1 cellular context compared by ENCODE assay signal in genomic region chr2:197293252-197294007, GRCh38.
TF ChIP-seq lines count a peak whose summit lies in the region.

No MANE protein-coding gene starts in this region.

TF ChIP-seq in GM12878, 131 proteins besides CTCF, POLR2A, EP300 and RAD21 (continued from another document and continues in another):
- TF ChIP-seq ZBTB40 (IDR thresholded peaks at IDR 0.05; ENCODE audit: borderline replicate concordance) (no peak), FOXM1 (IDR thresholded peaks at IDR 0.05; ENCODE audit: low read depth, low read length) (no peak), HCFC1 (IDR thresholded peaks at IDR 0.05; ENCODE audit: low read length) (no peak), RFX5 (IDR thresholded peaks at IDR 0.05; ENCODE audit: low read depth, low read length) (no peak), MEF2B (IDR thresholded peaks at IDR 0.05; ENCODE audit: partially characterized antibody, poor library complexity, severe bottlenecking) (peak; percentile 68), YBX1 (IDR thresholded peaks at IDR 0.05) (no peak), POLR2AphosphoS5 (IDR thresholded peaks at IDR 0.05; ENCODE audit: low read length) (0 out of 2 replicates have a peak, but pooled peaks have one; percentile 13), SMARCA5 (IDR thresholded peaks at IDR 0.05) (no peak), CREM (IDR thresholded peaks at IDR 0.05; ENCODE audit: low read depth) (no peak; the same call in 1 of the 2 replicates), TCF7 (IDR thresholded peaks at IDR 0.05; ENCODE audit: borderline replicate concordance) (no peak), CEBPB (IDR thresholded peaks at IDR 0.05; ENCODE audit: borderline replicate concordance in 1 of 2, low read depth in 2 of 2, low read length in 2 of 2) (peak; percentile 71 to 75; a peak in 3 of 4 replicates), SIN3A (IDR thresholded peaks at IDR 0.05; ENCODE audit: low read depth, low read length) (no peak), SMAD1 (IDR thresholded peaks at IDR 0.05; ENCODE audit: low read depth, partially characterized antibody) (no peak), ZNF384 (IDR thresholded peaks at IDR 0.05; ENCODE audit: borderline replicate concordance, low read depth, low read length) (no peak), POLR2AphosphoS2 (IDR thresholded peaks at IDR 0.05; ENCODE audit: low read depth, low read length) (no peak; the same call in 1 of the 2 replicates), STAT1 (conservative IDR thresholded peaks at IDR 0.05) (no peak), CHD2 (IDR thresholded peaks at IDR 0.05; ENCODE audit: borderline replicate concordance, low read depth, low read length) (0 out of 2 replicates have a peak, but pooled peaks have one; percentile 25), HDAC6 (IDR thresholded peaks at IDR 0.05; ENCODE audit: unreplicated experiment) (no peak), E2F4 (IDR thresholded peaks at IDR 0.05; ENCODE audit: low read depth, low read length) (no peak), IKZF1 (conservative IDR thresholded peaks at IDR 0.05) (peak; percentile 67; the same call in 1 of the 2 replicates), NR2C2 (IDR thresholded peaks at IDR 0.05; ENCODE audit: borderline replicate concordance, control insufficient read depth, insufficient read length, low read depth) (no peak), NR2C1 (IDR thresholded peaks at IDR 0.05) (no peak), TAF1 (IDR thresholded peaks at IDR 0.05; ENCODE audit: borderline replicate concordance, low read depth, low read length) (no peak), KAT2A (conservative IDR thresholded peaks at IDR 0.05; ENCODE audit: control insufficient read depth, low read depth, low read length) (no peak), GATAD2B (conservative IDR thresholded peaks at IDR 0.05; ENCODE audit: low read depth) (no peak), ZNF217 (IDR thresholded peaks at IDR 0.05) (no peak), HDAC2 (IDR thresholded peaks at IDR 0.05) (no peak), ZBED1 (IDR thresholded peaks at IDR 0.05; ENCODE audit: borderline replicate concordance) (peak; percentile 28; the same call in 1 of the 2 replicates), ESRRA (IDR thresholded peaks at IDR 0.05; ENCODE audit: low read length) (no peak), RBBP5 (conservative IDR thresholded peaks at IDR 0.05) (no peak), RUNX3 (IDR thresholded peaks at IDR 0.05; ENCODE audit: low read length) (peak; percentile 11; the same call in 1 of the 2 replicates), RB1 (IDR thresholded peaks at IDR 0.05; ENCODE audit: borderline replicate concordance) (no peak)
- TF ChIP-seq, protein P1, sequence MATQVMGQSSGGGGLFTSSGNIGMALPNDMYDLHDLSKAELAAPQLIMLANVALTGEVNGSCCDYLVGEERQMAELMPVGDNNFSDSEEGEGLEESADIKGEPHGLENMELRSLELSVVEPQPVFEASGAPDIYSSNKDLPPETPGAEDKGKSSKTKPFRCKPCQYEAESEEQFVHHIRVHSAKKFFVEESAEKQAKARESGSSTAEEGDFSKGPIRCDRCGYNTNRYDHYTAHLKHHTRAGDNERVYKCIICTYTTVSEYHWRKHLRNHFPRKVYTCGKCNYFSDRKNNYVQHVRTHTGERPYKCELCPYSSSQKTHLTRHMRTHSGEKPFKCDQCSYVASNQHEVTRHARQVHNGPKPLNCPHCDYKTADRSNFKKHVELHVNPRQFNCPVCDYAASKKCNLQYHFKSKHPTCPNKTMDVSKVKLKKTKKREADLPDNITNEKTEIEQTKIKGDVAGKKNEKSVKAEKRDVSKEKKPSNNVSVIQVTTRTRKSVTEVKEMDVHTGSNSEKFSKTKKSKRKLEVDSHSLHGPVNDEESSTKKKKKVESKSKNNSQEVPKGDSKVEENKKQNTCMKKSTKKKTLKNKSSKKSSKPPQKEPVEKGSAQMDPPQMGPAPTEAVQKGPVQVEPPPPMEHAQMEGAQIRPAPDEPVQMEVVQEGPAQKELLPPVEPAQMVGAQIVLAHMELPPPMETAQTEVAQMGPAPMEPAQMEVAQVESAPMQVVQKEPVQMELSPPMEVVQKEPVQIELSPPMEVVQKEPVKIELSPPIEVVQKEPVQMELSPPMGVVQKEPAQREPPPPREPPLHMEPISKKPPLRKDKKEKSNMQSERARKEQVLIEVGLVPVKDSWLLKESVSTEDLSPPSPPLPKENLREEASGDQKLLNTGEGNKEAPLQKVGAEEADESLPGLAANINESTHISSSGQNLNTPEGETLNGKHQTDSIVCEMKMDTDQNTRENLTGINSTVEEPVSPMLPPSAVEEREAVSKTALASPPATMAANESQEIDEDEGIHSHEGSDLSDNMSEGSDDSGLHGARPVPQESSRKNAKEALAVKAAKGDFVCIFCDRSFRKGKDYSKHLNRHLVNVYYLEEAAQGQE (IDR thresholded peaks at IDR 0.05; ENCODE audit: low read depth, low read length), result no peak
- TF ChIP-seq, protein P2, sequence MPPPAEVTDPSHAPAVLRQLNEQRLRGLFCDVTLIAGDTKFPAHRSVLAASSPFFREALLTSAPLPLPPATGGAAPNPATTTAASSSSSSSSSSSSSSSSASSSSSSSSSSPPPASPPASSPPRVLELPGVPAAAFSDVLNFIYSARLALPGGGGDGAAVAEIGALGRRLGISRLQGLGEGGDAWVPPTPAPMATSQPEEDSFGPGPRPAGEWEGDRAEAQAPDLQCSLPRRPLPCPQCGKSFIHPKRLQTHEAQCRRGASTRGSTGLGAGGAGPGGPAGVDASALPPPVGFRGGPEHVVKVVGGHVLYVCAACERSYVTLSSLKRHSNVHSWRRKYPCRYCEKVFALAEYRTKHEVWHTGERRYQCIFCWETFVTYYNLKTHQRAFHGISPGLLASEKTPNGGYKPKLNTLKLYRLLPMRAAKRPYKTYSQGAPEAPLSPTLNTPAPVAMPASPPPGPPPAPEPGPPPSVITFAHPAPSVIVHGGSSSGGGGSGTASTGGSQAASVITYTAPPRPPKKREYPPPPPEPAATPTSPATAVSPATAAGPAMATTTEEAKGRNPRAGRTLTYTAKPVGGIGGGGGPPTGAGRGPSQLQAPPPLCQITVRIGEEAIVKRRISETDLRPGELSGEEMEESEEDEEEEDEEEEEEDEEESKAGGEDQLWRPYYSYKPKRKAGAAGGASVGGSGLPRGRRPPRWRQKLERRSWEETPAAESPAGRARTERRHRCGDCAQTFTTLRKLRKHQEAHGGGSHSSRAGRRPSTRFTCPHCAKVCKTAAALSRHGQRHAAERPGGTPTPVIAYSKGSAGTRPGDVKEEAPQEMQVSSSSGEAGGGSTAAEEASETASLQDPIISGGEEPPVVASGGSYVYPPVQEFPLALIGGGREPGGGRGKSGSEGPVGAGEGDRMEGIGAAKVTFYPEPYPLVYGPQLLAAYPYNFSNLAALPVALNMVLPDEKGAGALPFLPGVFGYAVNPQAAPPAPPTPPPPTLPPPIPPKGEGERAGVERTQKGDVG (CRISPR knock-in tag; IDR thresholded peaks at IDR 0.05), result no peak
- TF ChIP-seq, protein P3, sequence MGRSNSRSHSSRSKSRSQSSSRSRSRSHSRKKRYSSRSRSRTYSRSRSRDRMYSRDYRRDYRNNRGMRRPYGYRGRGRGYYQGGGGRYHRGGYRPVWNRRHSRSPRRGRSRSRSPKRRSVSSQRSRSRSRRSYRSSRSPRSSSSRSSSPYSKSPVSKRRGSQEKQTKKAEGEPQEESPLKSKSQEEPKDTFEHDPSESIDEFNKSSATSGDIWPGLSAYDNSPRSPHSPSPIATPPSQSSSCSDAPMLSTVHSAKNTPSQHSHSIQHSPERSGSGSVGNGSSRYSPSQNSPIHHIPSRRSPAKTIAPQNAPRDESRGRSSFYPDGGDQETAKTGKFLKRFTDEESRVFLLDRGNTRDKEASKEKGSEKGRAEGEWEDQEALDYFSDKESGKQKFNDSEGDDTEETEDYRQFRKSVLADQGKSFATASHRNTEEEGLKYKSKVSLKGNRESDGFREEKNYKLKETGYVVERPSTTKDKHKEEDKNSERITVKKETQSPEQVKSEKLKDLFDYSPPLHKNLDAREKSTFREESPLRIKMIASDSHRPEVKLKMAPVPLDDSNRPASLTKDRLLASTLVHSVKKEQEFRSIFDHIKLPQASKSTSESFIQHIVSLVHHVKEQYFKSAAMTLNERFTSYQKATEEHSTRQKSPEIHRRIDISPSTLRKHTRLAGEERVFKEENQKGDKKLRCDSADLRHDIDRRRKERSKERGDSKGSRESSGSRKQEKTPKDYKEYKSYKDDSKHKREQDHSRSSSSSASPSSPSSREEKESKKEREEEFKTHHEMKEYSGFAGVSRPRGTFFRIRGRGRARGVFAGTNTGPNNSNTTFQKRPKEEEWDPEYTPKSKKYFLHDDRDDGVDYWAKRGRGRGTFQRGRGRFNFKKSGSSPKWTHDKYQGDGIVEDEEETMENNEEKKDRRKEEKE (IDR thresholded peaks at IDR 0.05), result no peak
- TF ChIP-seq, protein P4, sequence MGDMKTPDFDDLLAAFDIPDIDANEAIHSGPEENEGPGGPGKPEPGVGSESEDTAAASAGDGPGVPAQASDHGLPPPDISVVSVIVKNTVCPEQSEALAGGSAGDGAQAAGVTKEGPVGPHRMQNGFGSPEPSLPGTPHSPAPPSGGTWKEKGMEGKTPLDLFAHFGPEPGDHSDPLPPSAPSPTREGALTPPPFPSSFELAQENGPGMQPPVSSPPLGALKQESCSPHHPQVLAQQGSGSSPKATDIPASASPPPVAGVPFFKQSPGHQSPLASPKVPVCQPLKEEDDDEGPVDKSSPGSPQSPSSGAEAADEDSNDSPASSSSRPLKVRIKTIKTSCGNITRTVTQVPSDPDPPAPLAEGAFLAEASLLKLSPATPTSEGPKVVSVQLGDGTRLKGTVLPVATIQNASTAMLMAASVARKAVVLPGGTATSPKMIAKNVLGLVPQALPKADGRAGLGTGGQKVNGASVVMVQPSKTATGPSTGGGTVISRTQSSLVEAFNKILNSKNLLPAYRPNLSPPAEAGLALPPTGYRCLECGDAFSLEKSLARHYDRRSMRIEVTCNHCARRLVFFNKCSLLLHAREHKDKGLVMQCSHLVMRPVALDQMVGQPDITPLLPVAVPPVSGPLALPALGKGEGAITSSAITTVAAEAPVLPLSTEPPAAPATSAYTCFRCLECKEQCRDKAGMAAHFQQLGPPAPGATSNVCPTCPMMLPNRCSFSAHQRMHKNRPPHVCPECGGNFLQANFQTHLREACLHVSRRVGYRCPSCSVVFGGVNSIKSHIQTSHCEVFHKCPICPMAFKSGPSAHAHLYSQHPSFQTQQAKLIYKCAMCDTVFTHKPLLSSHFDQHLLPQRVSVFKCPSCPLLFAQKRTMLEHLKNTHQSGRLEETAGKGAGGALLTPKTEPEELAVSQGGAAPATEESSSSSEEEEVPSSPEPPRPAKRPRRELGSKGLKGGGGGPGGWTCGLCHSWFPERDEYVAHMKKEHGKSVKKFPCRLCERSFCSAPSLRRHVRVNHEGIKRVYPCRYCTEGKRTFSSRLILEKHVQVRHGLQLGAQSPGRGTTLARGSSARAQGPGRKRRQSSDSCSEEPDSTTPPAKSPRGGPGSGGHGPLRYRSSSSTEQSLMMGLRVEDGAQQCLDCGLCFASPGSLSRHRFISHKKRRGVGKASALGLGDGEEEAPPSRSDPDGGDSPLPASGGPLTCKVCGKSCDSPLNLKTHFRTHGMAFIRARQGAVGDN (IDR thresholded peaks at IDR 0.05), result peak; percentile 35; the same call in 1 of the 2 replicates
- TF ChIP-seq, protein P5, sequence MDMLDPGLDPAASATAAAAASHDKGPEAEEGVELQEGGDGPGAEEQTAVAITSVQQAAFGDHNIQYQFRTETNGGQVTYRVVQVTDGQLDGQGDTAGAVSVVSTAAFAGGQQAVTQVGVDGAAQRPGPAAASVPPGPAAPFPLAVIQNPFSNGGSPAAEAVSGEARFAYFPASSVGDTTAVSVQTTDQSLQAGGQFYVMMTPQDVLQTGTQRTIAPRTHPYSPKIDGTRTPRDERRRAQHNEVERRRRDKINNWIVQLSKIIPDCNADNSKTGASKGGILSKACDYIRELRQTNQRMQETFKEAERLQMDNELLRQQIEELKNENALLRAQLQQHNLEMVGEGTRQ (IDR thresholded peaks at IDR 0.05; ENCODE audit: borderline replicate concordance, low read depth, low read length), result peak; percentile 29; the same call in 1 of the 2 replicates
- TF ChIP-seq, protein P6, sequence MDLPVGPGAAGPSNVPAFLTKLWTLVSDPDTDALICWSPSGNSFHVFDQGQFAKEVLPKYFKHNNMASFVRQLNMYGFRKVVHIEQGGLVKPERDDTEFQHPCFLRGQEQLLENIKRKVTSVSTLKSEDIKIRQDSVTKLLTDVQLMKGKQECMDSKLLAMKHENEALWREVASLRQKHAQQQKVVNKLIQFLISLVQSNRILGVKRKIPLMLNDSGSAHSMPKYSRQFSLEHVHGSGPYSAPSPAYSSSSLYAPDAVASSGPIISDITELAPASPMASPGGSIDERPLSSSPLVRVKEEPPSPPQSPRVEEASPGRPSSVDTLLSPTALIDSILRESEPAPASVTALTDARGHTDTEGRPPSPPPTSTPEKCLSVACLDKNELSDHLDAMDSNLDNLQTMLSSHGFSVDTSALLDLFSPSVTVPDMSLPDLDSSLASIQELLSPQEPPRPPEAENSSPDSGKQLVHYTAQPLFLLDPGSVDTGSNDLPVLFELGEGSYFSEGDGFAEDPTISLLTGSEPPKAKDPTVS (IDR thresholded peaks at IDR 0.05; ENCODE audit: low read depth, low read length), result no peak
